Comparison of ENCODE assay signal across 1 cellular context in the genomic region with DNA sequence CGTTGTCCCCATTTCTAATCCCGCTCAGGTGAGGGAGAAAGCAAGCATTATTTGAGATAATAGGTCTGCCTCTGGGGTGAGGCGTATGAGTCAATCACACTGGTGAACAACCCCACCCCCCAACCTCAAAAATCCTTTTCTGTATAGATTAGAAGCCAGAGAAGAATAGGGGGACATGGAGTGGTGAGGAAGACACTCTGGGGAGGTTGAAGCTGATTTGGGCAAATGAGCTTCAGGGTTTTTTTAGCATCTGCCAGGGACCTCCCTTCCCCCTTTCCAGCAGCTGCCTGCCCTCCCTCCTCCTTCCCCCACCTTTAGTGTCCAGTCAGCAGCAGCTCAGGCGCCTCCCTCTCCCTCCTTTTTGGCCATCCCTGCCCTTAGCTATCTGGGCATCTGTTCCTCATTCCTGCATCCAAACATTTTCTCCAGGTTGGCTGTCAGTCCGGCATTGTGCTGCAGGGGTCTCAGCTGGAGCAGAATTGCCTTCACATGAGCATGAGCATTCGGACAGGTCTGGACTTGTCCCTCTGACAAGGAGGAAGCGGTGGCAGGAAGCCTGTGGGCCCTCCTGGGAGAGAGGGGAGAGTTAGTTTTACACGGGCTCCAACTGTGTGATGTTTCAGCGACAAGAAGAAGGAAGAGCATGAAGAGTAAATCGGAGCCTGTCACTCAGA.
TF ChIP-seq lines count a peak whose summit lies in the region.

No MANE protein-coding gene starts in this region.

TF ChIP-seq in HCT116, 20 proteins besides CTCF, POLR2A, EP300 and RAD21 (continued from another document):
- no peak for TF ChIP-seq REST (IDR thresholded peaks at IDR 0.05; ENCODE audit: low read depth)
- TF ChIP-seq SIN3A (IDR thresholded peaks at IDR 0.05; ENCODE audit: low read depth): no peak
- no peak for TF ChIP-seq MAX (IDR thresholded peaks at IDR 0.05)
- TF ChIP-seq SRF (IDR thresholded peaks at IDR 0.05; ENCODE audit: low read depth): no peak
- no peak for TF ChIP-seq CEBPB (IDR thresholded peaks at IDR 0.05; ENCODE audit: low read depth)
- TF ChIP-seq EZH2phosphoT487 (IDR thresholded peaks at IDR 0.05; ENCODE audit: borderline replicate concordance): no peak
